ENCODE assay signal across 1 cellular context in genomic region chrX:9464435-9465371, GRCh38.
TF ChIP-seq lines count a peak whose summit lies in the region.

TBL1X (plus strand) TSS chrX:9465058; CDS start chrX:9653587, 188,529 bp downstream.

TF ChIP-seq in GM12878, 131 proteins besides CTCF, POLR2A, EP300 and RAD21 (continued from another document):
- no peak for TF ChIP-seq ZNF687 (IDR thresholded peaks at IDR 0.05)
- no peak for TF ChIP-seq IKZF2 (IDR thresholded peaks at IDR 0.05)
- TF ChIP-seq ZBTB11 (CRISPR knock-in tag; IDR thresholded peaks at IDR 0.05), result no peak
- TF ChIP-seq NBN (IDR thresholded peaks at IDR 0.05), result no peak
- TF ChIP-seq MEF2A (IDR thresholded peaks at IDR 0.05; ENCODE audit: insufficient read depth, low read depth, low read length), result no peak
- TF ChIP-seq EED (IDR thresholded peaks at IDR 0.05; ENCODE audit: low read depth), result no peak
- peak; percentile 40; the same call in 1 of the 2 replicates for TF ChIP-seq IKZF1 (conservative IDR thresholded peaks at IDR 0.05)
- TF ChIP-seq EGR1 (IDR thresholded peaks at IDR 0.05; ENCODE audit: borderline replicate concordance in 1 of 2, low read depth in 2 of 2, low read length in 2 of 2), result peak in 1 of 2 experiments; percentile 58; a peak in 1 of 3 replicates
- TF ChIP-seq GABPA (IDR thresholded peaks at IDR 0.05; ENCODE audit: low read depth), result no peak
- no peak for TF ChIP-seq CBX5 (IDR thresholded peaks at IDR 0.05; ENCODE audit: low read depth)
- TF ChIP-seq SIN3A (IDR thresholded peaks at IDR 0.05; ENCODE audit: low read depth, low read length), result no peak
- no peak for TF ChIP-seq E4F1 (IDR thresholded peaks at IDR 0.05; ENCODE audit: borderline replicate concordance, partially characterized antibody)
- TF ChIP-seq E2F8 (IDR thresholded peaks at IDR 0.05; ENCODE audit: low read depth, partially characterized antibody), result no peak
TF ChIP-seq in GM12878: peak in this region for 4.
